In genomic region chr19:56309511-56310185, GRCh38 we compare ENCODE assay signal across 9 cellular contexts. TPM values are rescaled to one million over a fixed set of nuclear protein-coding genes. Genes with fewer than 3 reads are reported as not detected.
DNase-seq lines count a peak whose midpoint lies in the region; ATAC-seq lines count a peak whose summit lies in the region.
"Had no signal": no experiment of that assay in that cellular context is flagged by ENCODE, and none has a peak within 500 bp of the region (broad histone marks: within the 10 kb centered on the region; RNA-seq: fewer than 3 reads in every experiment).

No MANE protein-coding gene starts in this region.

- peaks cover 29% of the 10 kb centered on the region for H3K36me3 Mint-ChIP-seq in activated T-helper 2 cell treated with anti-CD3 and anti-CD28 coated beads, Interferon-gamma antibody, Interleukin-2, Interleukin-4, amounts not matched to agents 10 μg/mL and 5 μg/mL and 100 μg/mL, durations not matched to agents 14 hours and 24 hours and 36 hours (ENCODE audit: low read depth)

- intact Hi-C loops in activated T-helper 2 cell treated with anti-CD3 and anti-CD28 coated beads, Interferon-gamma antibody, Interleukin-2, Interleukin-4, amounts not matched to agents 10 μg/mL and 5 μg/mL and 100 μg/mL, durations not matched to agents 14 hours and 24 hours and 36 hours (cut with micrococcal nuclease) = loop anchor here (10.0 kb wide), 2 partner anchors 95 to 655 kb away; partner anchors contain the start of genes U2AF2 and ZNF583
- intact Hi-C loops in Right ventricle myocardium inferior (cut with DNase I) = loop anchor here (10.0 kb wide), 1 partner anchor 165 kb away; the partner anchor contains the start of gene ZNF444

- H3K27ac Mint-ChIP-seq in activated T-helper 2 cell treated with anti-CD3 and anti-CD28 coated beads, Interferon-gamma antibody, Interleukin-2, Interleukin-4, amounts not matched to agents 10 μg/mL and 5 μg/mL and 100 μg/mL, durations not matched to agents 14 hours and 24 hours and 36 hours = no peak overlapping the region

- no peaks in the 10 kb centered on the region for H3K27me3 Mint-ChIP-seq in activated T-helper 2 cell treated with anti-CD3 and anti-CD28 coated beads, Interferon-gamma antibody, Interleukin-2, Interleukin-4, amounts not matched to agents 10 μg/mL and 5 μg/mL and 100 μg/mL, durations not matched to agents 14 hours and 24 hours and 36 hours (ENCODE audit: low read depth)
- H3K27me3 Mint-ChIP-seq: IgD-negative memory B cell had no signal

- H3K4me1 Mint-ChIP-seq in activated T-helper 2 cell treated with anti-CD3 and anti-CD28 coated beads, Interferon-gamma antibody, Interleukin-2, Interleukin-4, amounts not matched to agents 10 μg/mL and 5 μg/mL and 100 μg/mL, durations not matched to agents 14 hours and 24 hours and 36 hours (ENCODE audit: low read depth) = peaks cover 14% of the 10 kb centered on the region

- ATAC-seq in HG03342 (IDR thresholded peaks at IDR 0.05; ENCODE audit: unreplicated experiment) = peak; percentile 39
- ATAC-seq in Right ventricle myocardium inferior = no peak
- no peak for ATAC-seq in GM18907 (IDR thresholded peaks at IDR 0.05; ENCODE audit: unreplicated experiment)
- no peak for ATAC-seq in HG03571 (IDR thresholded peaks at IDR 0.05; ENCODE audit: unreplicated experiment)

- no peak overlapping the region for H3K4me3 Mint-ChIP-seq in activated T-helper 2 cell treated with anti-CD3 and anti-CD28 coated beads, Interferon-gamma antibody, Interleukin-2, Interleukin-4, amounts not matched to agents 10 μg/mL and 5 μg/mL and 100 μg/mL, durations not matched to agents 14 hours and 24 hours and 36 hours (ENCODE audit: low read depth)

- DNase-seq in COLO668 (lab: John Stamatoyannopoulos, UW; ENCODE audit: unreplicated experiment) = peak; percentile 55
- peak; percentile 25 for DNase-seq in RPMI7951 (ENCODE audit: low read depth)
- DNase-seq in activated T-helper 2 cell treated with anti-CD3 and anti-CD28 coated beads, Interferon-gamma antibody, Interleukin-2, Interleukin-4, amounts not matched to agents 10 μg/mL and 5 μg/mL and 100 μg/mL, durations not matched to agents 14 hours and 24 hours and 36 hours (ENCODE audit: low spot score) = peak; percentile 57
- DNase-seq in Right ventricle myocardium inferior (ENCODE audit: missing footprints) = peak; percentile 85
- peak; percentile 15 to 40 for DNase-seq in stimulated activated CD4-positive, alpha-beta T cell treated with anti-CD3 and anti-CD28 coated beads, Interleukin-12 subunit alpha, Interleukin-12 subunit beta, amount 100 ng/mL, for 24 hours (ENCODE audit: low read depth in 2 of 2)

- H3K9me3 Mint-ChIP-seq in activated T-helper 2 cell treated with anti-CD3 and anti-CD28 coated beads, Interferon-gamma antibody, Interleukin-2, Interleukin-4, amounts not matched to agents 10 μg/mL and 5 μg/mL and 100 μg/mL, durations not matched to agents 14 hours and 24 hours and 36 hours = peaks cover 4% of the 10 kb centered on the region
- H3K9me3 Mint-ChIP-seq: IgD-negative memory B cell had no signal

RNA-seq across cellular contexts. Expression of gene ZSCAN5A, which starts 5.0 kb away (rescaled TPM):
- 8.9 and 10.9 TPM in 2 replicates for total RNA-seq in RPMI7951 (2014; rRNA removed; shearing (Covaris generic))
- 9.1 and 10.3 TPM in 2 replicates for total RNA-seq in activated T-helper 2 cell treated with anti-CD3 and anti-CD28 coated beads, Interferon-gamma antibody, Interleukin-2, Interleukin-4, amounts not matched to agents 10 μg/mL and 5 μg/mL and 100 μg/mL, durations not matched to agents 14 hours and 24 hours and 36 hours
- 20.3 TPM for total RNA-seq in Right ventricle myocardium inferior

RNA-seq across cellular contexts. Expression of gene EDDM13, which starts 37.1 kb away (rescaled TPM):
- not detected in 2 replicates for total RNA-seq in RPMI7951 (2014; rRNA removed; shearing (Covaris generic))
- total RNA-seq in activated T-helper 2 cell treated with anti-CD3 and anti-CD28 coated beads, Interferon-gamma antibody, Interleukin-2, Interleukin-4, amounts not matched to agents 10 μg/mL and 5 μg/mL and 100 μg/mL, durations not matched to agents 14 hours and 24 hours and 36 hours = 1.7 and 2.2 TPM in 2 replicates
- total RNA-seq in Right ventricle myocardium inferior = not detected

Comparison
In these comparisons a context has a peak if more than half of its experiments do, and no peak if none do; other contexts are left out.
1. DNase-seq: peak in every context shown above with its lines; median percentile 85 in Right ventricle myocardium inferior; 57 in activated T-helper 2 cell treated with anti-CD3 and anti-CD28 coated beads, Interferon-gamma antibody, Interleukin-2, Interleukin-4, amounts not matched to agents 10 μg/mL and 5 μg/mL and 100 μg/mL, durations not matched to agents 14 hours and 24 hours and 36 hours; 55 in COLO668; 28 in stimulated activated CD4-positive, alpha-beta T cell treated with anti-CD3 and anti-CD28 coated beads, Interleukin-12 subunit alpha, Interleukin-12 subunit beta, amount 100 ng/mL, for 24 hours; 25 in RPMI7951.